23 cellular contexts compared by ENCODE assay signal in genomic region chr17:62911106-62911505, GRCh38. TPM values are rescaled to one million over a fixed set of nuclear protein-coding genes. Genes with fewer than 3 reads are reported as not detected.
DNase-seq lines count a peak whose midpoint lies in the region; ATAC-seq and TF ChIP-seq lines count a peak whose summit lies in the region.
"Had no signal": no experiment of that assay in that cellular context is flagged by ENCODE, and none has a peak within 500 bp of the region (broad histone marks: within the 10 kb centered on the region; RNA-seq: fewer than 3 reads in every experiment).

No MANE protein-coding gene starts in this region.

- H3K27ac ChIP-seq in endodermal cell (ENCODE audit: low read depth, low read length), result no peak overlapping the region
- H3K27ac ChIP-seq: 22Rv1, Peyer's patch, SJSA1 had no signal

- 88 to 100% methylated on average over 1 to 3 of the region's 3 CpGs for WGBS in endodermal cell (ENCODE audit: insufficient coverage in 1 of 2, insufficient read length in 1 of 2), 2 experiments

- no peaks in the 10 kb centered on the region for H3K27me3 ChIP-seq in endodermal cell (ENCODE audit: control insufficient read depth, insufficient read depth, low read length, poor library complexity, severe bottlenecking)
- H3K27me3 ChIP-seq: Peyer's patch had no signal

- no peaks in the 10 kb centered on the region for H3K4me1 ChIP-seq in endodermal cell (ENCODE audit: control insufficient read depth, insufficient read depth, low read length)
- H3K4me1 ChIP-seq: Peyer's patch, SJSA1 had no signal

- peak; percentile 32 for DNase-seq in NCI-H1694 treated with DMSO at 0.1 percent for 48 hours (lab: John Stamatoyannopoulos, UW)
- DNase-seq in NCI-H1694 (lab: John Stamatoyannopoulos, UW), result no peak
- DNase-seq in GM03348 (ENCODE audit: low spot score), result peak; percentile 26
- peak; percentile 32 for DNase-seq in endodermal cell
- peak; percentile 61 for DNase-seq in myocyte (ENCODE audit: low read depth)
- DNase-seq in activated CD4-positive, alpha-beta memory T cell treated with anti-CD3 and anti-CD28 coated beads, Interleukin-2, amount 10 ng/mL, durations not matched to agents 7 days and 5 days, result no peak
- DNase-seq: EL, H7, HFFc6, NCI-H1417, NCI-H187 treated with DMSO at 0.1 percent for 48 hours, NCI-H2107, NCI-H2227 treated with DMSO at 0.1 percent for 48 hours, NCI-H524, NCI-H774, Peyer's patch had no signal

- H3K36me3 Mint-ChIP-seq in endodermal cell (ENCODE audit: low read depth), result peaks cover 2% of the 10 kb centered on the region
- no peaks in the 10 kb centered on the region for H3K36me3 Mint-ChIP-seq in activated CD4-positive, alpha-beta memory T cell treated with anti-CD3 and anti-CD28 coated beads, Interleukin-2, amount 10 ng/mL, durations not matched to agents 7 days and 5 days (ENCODE audit: low read depth)
- H3K36me3 Mint-ChIP-seq: CD14-positive monocyte, IgD-negative memory B cell had no signal

- no peak for TF ChIP-seq CTCF in endodermal cell (conservative IDR thresholded peaks at IDR 0.05)

- no peaks in the 10 kb centered on the region for H3K4me1 Mint-ChIP-seq in endodermal cell
- H3K4me1 Mint-ChIP-seq in activated CD4-positive, alpha-beta memory T cell treated with anti-CD3 and anti-CD28 coated beads, Interleukin-2, amount 10 ng/mL, durations not matched to agents 7 days and 5 days, result no peaks in the 10 kb centered on the region
- H3K4me1 Mint-ChIP-seq: B cell, CD14-positive monocyte, IgD-negative memory B cell had no signal

- H3K9ac ChIP-seq in endodermal cell (ENCODE audit: extremely low read depth, low read length, poor library complexity, severe bottlenecking), result no peak overlapping the region

- peaks cover 11% of the 10 kb centered on the region for H3K27me3 Mint-ChIP-seq in endodermal cell (ENCODE audit: insufficient read depth)
- H3K27me3 Mint-ChIP-seq in activated CD4-positive, alpha-beta memory T cell treated with anti-CD3 and anti-CD28 coated beads, Interleukin-2, amount 10 ng/mL, durations not matched to agents 7 days and 5 days, result peaks cover 20% of the 10 kb centered on the region

- CTCF ChIA-PET in activated CD4-positive, alpha-beta memory T cell treated with anti-CD3 and anti-CD28 coated beads, Interleukin-2, amount 10 ng/mL, durations not matched to agents 7 days and 5 days (lab: Charles Lee), result no interaction called here

- ATAC-seq in GM21390 (IDR thresholded peaks at IDR 0.05; ENCODE audit: unreplicated experiment) (no peak), GM18873 (IDR thresholded peaks at IDR 0.05; ENCODE audit: low FRiP score, unreplicated experiment) (no peak)

- H3K27ac Mint-ChIP-seq in endodermal cell, result no peak overlapping the region
- no peak overlapping the region for H3K27ac Mint-ChIP-seq in activated CD4-positive, alpha-beta memory T cell treated with anti-CD3 and anti-CD28 coated beads, Interleukin-2, amount 10 ng/mL, durations not matched to agents 7 days and 5 days
- H3K27ac Mint-ChIP-seq: B cell, CD14-positive monocyte, HFFc6, IgD-negative memory B cell had no signal

- H3K4me3 Mint-ChIP-seq in endodermal cell, result no peak overlapping the region
- no peak overlapping the region for H3K4me3 Mint-ChIP-seq in activated CD4-positive, alpha-beta memory T cell treated with anti-CD3 and anti-CD28 coated beads, Interleukin-2, amount 10 ng/mL, durations not matched to agents 7 days and 5 days
- H3K4me3 Mint-ChIP-seq: B cell, CD14-positive monocyte, HFFc6, IgD-negative memory B cell had no signal

- no peak overlapping the region for H3K4me3 ChIP-seq in endodermal cell (ENCODE audit: low read length)
- H3K4me3 ChIP-seq: Peyer's patch, SJSA1 had no signal

- peaks cover 21% of the 10 kb centered on the region for H3K9me3 ChIP-seq in endodermal cell (ENCODE audit: control insufficient read depth, low read length)
- H3K9me3 ChIP-seq: Peyer's patch had no signal

- no peaks in the 10 kb centered on the region for H3K36me3 ChIP-seq in endodermal cell (ENCODE audit: control insufficient read depth, insufficient read depth, low read length)
- H3K36me3 ChIP-seq: Peyer's patch, SJSA1 had no signal

- peaks cover 16% of the 10 kb centered on the region for H3K9me3 Mint-ChIP-seq in endodermal cell
- no peaks in the 10 kb centered on the region for H3K9me3 Mint-ChIP-seq in activated CD4-positive, alpha-beta memory T cell treated with anti-CD3 and anti-CD28 coated beads, Interleukin-2, amount 10 ng/mL, durations not matched to agents 7 days and 5 days

- POLR2A ChIA-PET in activated CD4-positive, alpha-beta memory T cell treated with anti-CD3 and anti-CD28 coated beads, Interleukin-2, amount 10 ng/mL, durations not matched to agents 7 days and 5 days (lab: Charles Lee), result no interaction called here

RNA-seq across cellular contexts. Expression of gene TANC2, which starts 54.9 kb away (rescaled TPM):
- total RNA-seq in endodermal cell (10 to 100 TPM; 16.7 to 22.9 TPM), myocyte (21.4 and 24.2 TPM in 2 replicates)
- polyA plus RNA-seq in endodermal cell (2013, experiment 1 of 2), result 12.7 TPM
- polyA plus RNA-seq in endodermal cell (2013, experiment 2 of 2), result 14.0 TPM
- polyA plus RNA-seq in myocyte (2012), result 13.6 TPM
- 10 to 100 TPM in 1 of 2 experiments, 1 to 10 TPM in 1; 9.0 to 10.6 TPM for total RNA-seq in activated CD4-positive, alpha-beta memory T cell treated with anti-CD3 and anti-CD28 coated beads, Interleukin-2, amount 10 ng/mL, durations not matched to agents 7 days and 5 days

Comparison
In these comparisons a context has a peak if more than half of its experiments do, and no peak if none do; other contexts are left out.
1. DNase-seq: peak in NCI-H1694 treated with DMSO at 0.1 percent for 48 hours (single experiment), GM03348 (single experiment), endodermal cell (single experiment) and myocyte (single experiment); none in NCI-H1694 (single experiment) and activated CD4-positive, alpha-beta memory T cell treated with anti-CD3 and anti-CD28 coated beads, Interleukin-2, amount 10 ng/mL, durations not matched to agents 7 days and 5 days (single experiment).